17 cellular contexts compared by ENCODE assay signal in genomic region chr4:8220661-8221446, GRCh38. TPM values are rescaled to one million over a fixed set of nuclear protein-coding genes. Genes with fewer than 3 reads are reported as not detected.
A peak's percentile ranks its signal among the peaks of the same experiment; 100 is the strongest.
DNase-seq lines count a peak whose midpoint lies in the region; ATAC-seq and TF ChIP-seq lines count a peak whose summit lies in the region.
"Had no signal": no experiment of that assay in that cellular context is flagged by ENCODE, and none has a peak within 500 bp of the region (broad histone marks: within the 10 kb centered on the region; RNA-seq: fewer than 3 reads in every experiment).

No MANE protein-coding gene starts in this region.

- H3K9me3 ChIP-seq in CD4-positive, CD25-positive, alpha-beta regulatory T cell (ENCODE audit: control insufficient read depth in 2 of 2, low read length in 2 of 2), result no peaks in the 10 kb centered on the region
- H3K9me3 ChIP-seq in KOPT-K1 (ENCODE audit: insufficient read depth, low read length, poor library complexity, severe bottlenecking) (no peaks in the 10 kb centered on the region), testis (no peaks in the 10 kb centered on the region)
- H3K9me3 ChIP-seq in effector memory CD4-positive, alpha-beta T cell (ENCODE audit: control insufficient read depth, low read length), result no peaks in the 10 kb centered on the region
- H3K9me3 ChIP-seq: mucosa of descending colon had no signal

- H3K27me3 ChIP-seq in CD4-positive, CD25-positive, alpha-beta regulatory T cell (ENCODE audit: control insufficient read depth, insufficient read depth, low read length), result no peaks in the 10 kb centered on the region
- no peaks in the 10 kb centered on the region for H3K27me3 ChIP-seq in effector memory CD4-positive, alpha-beta T cell (replicated peaks; ENCODE audit: control insufficient read depth, insufficient read depth, low read length, poor library complexity, severe bottlenecking)
- no peaks in the 10 kb centered on the region for H3K27me3 ChIP-seq in testis

- H3K4me3 ChIP-seq in CD4-positive, CD25-positive, alpha-beta regulatory T cell (ENCODE audit: low read depth, low read length), result no peak overlapping the region
- H3K4me3 ChIP-seq in effector memory CD4-positive, alpha-beta T cell (ENCODE audit: insufficient read depth, low read depth, low read length, poor library complexity, severe bottlenecking), result no peak overlapping the region
- H3K4me3 ChIP-seq in skin epidermis (no peak overlapping the region), testis (no peak overlapping the region)
- H3K4me3 ChIP-seq: mucosa of descending colon had no signal

- peaks cover 44% of the 10 kb centered on the region for H3K36me3 ChIP-seq in CD4-positive, CD25-positive, alpha-beta regulatory T cell (ENCODE audit: control insufficient read depth, insufficient read depth, low read length)
- H3K36me3 ChIP-seq in KOPT-K1 (ENCODE audit: insufficient read depth, low read length), result peaks cover 27% of the 10 kb centered on the region; the same call in 1 of the 2 replicates
- H3K36me3 ChIP-seq in effector memory CD4-positive, alpha-beta T cell (ENCODE audit: control insufficient read depth, insufficient read depth, low read length), result peaks cover 45% of the 10 kb centered on the region
- H3K36me3 ChIP-seq in testis (ENCODE audit: low read depth, missing control alignments), result no peaks in the 10 kb centered on the region

- intact Hi-C loops in testis (cut with DNase I; ENCODE audit: low total_unique reads), result no loop called here

- 87 to 88% methylated on average over 7 of the region's 7 CpGs for WGBS in testis, 2 donors

- peaks cover 14% of the 10 kb centered on the region for H3K4me1 ChIP-seq in CD4-positive, CD25-positive, alpha-beta regulatory T cell (ENCODE audit: control insufficient read depth, insufficient read depth, low read length, poor library complexity, severe bottlenecking)
- peaks cover 11% of the 10 kb centered on the region for H3K4me1 ChIP-seq in effector memory CD4-positive, alpha-beta T cell (ENCODE audit: control insufficient read depth, insufficient read depth, low read length, poor library complexity, severe bottlenecking)
- no peaks in the 10 kb centered on the region for H3K4me1 ChIP-seq in testis

- peaks cover 0 to 22% (median 14%) of the 10 kb centered on the region in 4 donors for H3K4me1 Mint-ChIP-seq in CD4-positive, CD25-positive, alpha-beta regulatory T cell

- no peak for TF ChIP-seq POLR2A in testis (IDR thresholded peaks at IDR 0.05)

- no peak for DNase-seq in CD4-positive, CD25-positive, alpha-beta regulatory T cell
- no peak for DNase-seq in effector memory CD4-positive, alpha-beta T cell
- DNase-seq in HUDEP-2 (lab: John Stamatoyannopoulos, UW; ENCODE audit: unreplicated experiment in 76 of 76) (no peak), iPS-NIHi7 (ENCODE audit: extremely low spot score) (no peak), testis (no peak)
- DNase-seq in stimulated activated naive CD4-positive, alpha-beta T cell (lab: John Stamatoyannopoulos, UW), result no peak
- DNase-seq: activated CD8-positive, alpha-beta memory T cell treated with anti-CD3 and anti-CD28 coated beads for 24 hours; activated effector memory CD4-positive, alpha-beta T cell treated with Interleukin-2 at 50 U/mL for 16 hours; islet precursor cell; NCI-H1930; NCI-H510A; stimulated activated CD4-positive, alpha-beta T cell treated with anti-CD3 and anti-CD28 coated beads, Interleukin-12 subunit alpha, Interleukin-12 subunit beta, amount 100 ng/mL, for 4 hours; stimulated activated naive CD8-positive, alpha-beta T cell treated with anti-CD3 and anti-CD28 coated beads, Interleukin-15, amount 100 ng/mL, for 72 hours had no signal

- TF ChIP-seq CTCF in testis (IDR thresholded peaks at IDR 0.05), result no peak

- no peaks in the 10 kb centered on the region for H3K27me3 Mint-ChIP-seq in CD4-positive, CD25-positive, alpha-beta regulatory T cell

- H3K4me3 Mint-ChIP-seq in CD4-positive, CD25-positive, alpha-beta regulatory T cell, result no peak overlapping the region
- H3K4me3 Mint-ChIP-seq: stimulated activated naive CD8-positive, alpha-beta T cell treated with anti-CD3 and anti-CD28 coated beads, Interleukin-15, amount 100 ng/mL, for 72 hours had no signal

- peaks cover 44% of the 10 kb centered on the region for H3K36me3 Mint-ChIP-seq in CD4-positive, CD25-positive, alpha-beta regulatory T cell

- peak overlapping the region; percentile 66 for H3K27ac ChIP-seq in CD4-positive, CD25-positive, alpha-beta regulatory T cell (ENCODE audit: insufficient read depth, low read length, poor library complexity, severe bottlenecking)
- H3K27ac ChIP-seq in KOPT-K1 (ENCODE audit: low read depth, low read length, poor library complexity, severe bottlenecking) (peak overlapping the region; percentile 52), skin epidermis (peak overlapping the region in 12 of 21 experiments; percentile 9 to 75 (median 32)), testis (no peak overlapping the region)
- peak overlapping the region; percentile 24 for H3K27ac ChIP-seq in effector memory CD4-positive, alpha-beta T cell (ENCODE audit: insufficient read depth, low read length, poor library complexity, severe bottlenecking)
- H3K27ac ChIP-seq: VCaP had no signal

- H3K9me3 Mint-ChIP-seq in CD4-positive, CD25-positive, alpha-beta regulatory T cell, result peaks cover 0 to 1% (median 0%) of the 10 kb centered on the region in 7 donors
- H3K9me3 Mint-ChIP-seq: stimulated activated naive CD8-positive, alpha-beta T cell treated with anti-CD3 and anti-CD28 coated beads, Interleukin-15, amount 100 ng/mL, for 72 hours had no signal

- H3K27ac Mint-ChIP-seq in CD4-positive, CD25-positive, alpha-beta regulatory T cell, result peak overlapping the region; percentile 37 to 64 (median 58)

- ATAC-seq in CD4-positive, CD25-positive, alpha-beta regulatory T cell (ENCODE audit: low read depth in 2 of 2), result no peak

RNA-seq across cellular contexts. Expression of gene SH3TC1, which starts 21.8 kb away (rescaled TPM):
- total RNA-seq in CD4-positive, CD25-positive, alpha-beta regulatory T cell, result 125 TPM
- polyA plus RNA-seq in CD4-positive, CD25-positive, alpha-beta regulatory T cell, result 10 to 100 TPM; 10.6 to 21.1 (median 15.3) TPM
- 10 to 100 TPM in 1 of 2 donors, 1 to 10 TPM in 1; 4.0 to 12.6 TPM for total RNA-seq in testis
- polyA plus RNA-seq in testis (ENCODE audit: insufficient read depth, low read depth, low replicate concordance), result 3.2 TPM

RNA-seq across cellular contexts. Expression of gene HTRA3, which starts 48.7 kb away (rescaled TPM):
- not detected for total RNA-seq in CD4-positive, CD25-positive, alpha-beta regulatory T cell
- polyA plus RNA-seq in CD4-positive, CD25-positive, alpha-beta regulatory T cell, result not detected
- total RNA-seq in testis, result 10 to 100 TPM in 1 of 2 donors, 1 to 10 TPM in 1; 6.1 to 12.2 TPM
- polyA plus RNA-seq in testis (ENCODE audit: insufficient read depth, low read depth, low replicate concordance), result 17.3 TPM

Comparison
In these comparisons a context has a peak if more than half of its experiments do, and no peak if none do; other contexts are left out.
1. H3K27ac ChIP-seq: peak in CD4-positive, CD25-positive, alpha-beta regulatory T cell (single experiment), KOPT-K1 (single experiment), effector memory CD4-positive, alpha-beta T cell (single experiment) and skin epidermis (12 of 21); none in testis (0 of 2).